Comparison of ENCODE assay signal across 10 cellular contexts in the genomic region with DNA sequence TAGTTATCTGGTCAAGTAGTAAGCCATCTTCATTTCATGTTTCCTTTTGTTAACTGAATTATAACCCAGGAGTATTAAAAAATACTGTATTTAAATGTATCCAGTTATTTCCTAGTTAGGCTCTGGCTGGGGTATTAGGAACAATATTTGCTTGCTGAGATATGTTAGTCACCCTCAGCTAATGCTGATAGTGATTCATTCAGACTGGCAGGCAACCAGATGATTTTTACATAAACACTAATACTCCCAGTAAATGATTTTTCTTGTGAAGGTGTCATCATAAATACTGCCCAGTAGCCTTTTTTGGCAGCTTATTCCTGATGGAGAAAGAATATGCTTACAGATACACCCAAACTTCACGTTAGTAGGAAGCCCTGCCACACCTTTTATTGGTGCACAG. TPM values are rescaled to one million over a fixed set of nuclear protein-coding genes. Genes with fewer than 3 reads are reported as not detected.
DNase-seq lines count a peak whose midpoint lies in the region; ATAC-seq, FAIRE-seq and TF ChIP-seq lines count a peak whose summit lies in the region.
"Had no signal": no experiment of that assay in that cellular context is flagged by ENCODE, and none has a peak within 500 bp of the region (broad histone marks: within the 10 kb centered on the region; RNA-seq: fewer than 3 reads in every experiment).

No MANE protein-coding gene starts in this region.

- H3K4me1 ChIP-seq in A549 (peaks cover 48% of the 10 kb centered on the region), Loucy (ENCODE audit: insufficient read depth, low read length, poor library complexity, severe bottlenecking) (peaks cover 51% of the 10 kb centered on the region), muscle layer of colon (ENCODE audit: insufficient read depth, low read length) (peaks cover 45% of the 10 kb centered on the region), A673 (ENCODE audit: insufficient read depth, low read length, poor library complexity, severe bottlenecking) (peaks cover 19% of the 10 kb centered on the region)
- H3K4me1 ChIP-seq: Caco-2 had no signal

- H3K36me3 ChIP-seq in Loucy (ENCODE audit: insufficient read depth, low read length) = peaks cover 41% of the 10 kb centered on the region
- peaks cover 16% of the 10 kb centered on the region for H3K36me3 ChIP-seq in muscle layer of colon (ENCODE audit: insufficient read depth, low read length)
- peaks cover 51% of the 10 kb centered on the region for H3K36me3 ChIP-seq in A673 (ENCODE audit: insufficient read depth, low read length, poor library complexity, severe bottlenecking)

- peaks cover 98% of the 10 kb centered on the region for H3K79me2 ChIP-seq in Loucy (ENCODE audit: insufficient read depth, low read length)

- no TSS peak for BruUV-seq in A673 (replicated peaks; lab: Mats Ljungman, UMichigan)

- TF ChIP-seq CTCF in A549 (IDR thresholded peaks at IDR 0.05) (no peak), Loucy (conservative IDR thresholded peaks at IDR 0.05; ENCODE audit: low read length) (no peak), coronary artery (IDR thresholded peaks at IDR 0.05) (no peak), A673 (conservative IDR thresholded peaks at IDR 0.05; ENCODE audit: low read depth, low read length) (no peak; the same call in 1 of the 2 replicates)

- CTCF ChIA-PET in A549 (lab: Yijun Ruan, JAX) = interaction anchor here (0.7 to 10.2 kb wide), 3 partner anchors 16 to 287 kb away, joined by 3 to 76 read pairs (median 4); no protein-coding TSS in a partner anchor
- CTCF ChIA-PET in A673 (lab: Charles Lee) = interaction anchor here (0.6 kb wide), 1 partner anchor 252 kb away, joined by 4 read pairs; no protein-coding TSS in a partner anchor

- H3K4me3 ChIP-seq in A549 (peak overlapping the region; percentile 18; the same call in 1 of the 3 replicates), Loucy (ENCODE audit: low read length, poor library complexity, severe bottlenecking) (no peak overlapping the region), coronary artery (peak overlapping the region; percentile 51), muscle layer of colon (ENCODE audit: low read depth in 1 of 2, low read length in 2 of 2) (no peak overlapping the region), A673 (ENCODE audit: low read depth, low read length, poor library complexity, severe bottlenecking) (no peak overlapping the region)

- no peaks in the 10 kb centered on the region for H3K27me3 ChIP-seq in Loucy (ENCODE audit: insufficient read depth, low read length, poor library complexity, severe bottlenecking)
- no peaks in the 10 kb centered on the region for H3K27me3 ChIP-seq in muscle layer of colon (ENCODE audit: control insufficient read depth in 1 of 2, insufficient read depth in 2 of 2, low read length in 2 of 2)
- no peaks in the 10 kb centered on the region for H3K27me3 ChIP-seq in A673 (replicated peaks; ENCODE audit: insufficient read depth, low read depth, low read length, poor library complexity)

- H3K27ac ChIP-seq in A549 (peak overlapping the region in 1 of 2 experiments; percentile 69; a peak in 2 of 6 replicates), coronary artery (peak overlapping the region; percentile 74 to 91), muscle layer of colon (ENCODE audit: low read depth, low read length) (peak overlapping the region; percentile 3), A673 (ENCODE audit: low read depth, low read length, poor library complexity, severe bottlenecking) (no peak overlapping the region)

- H3K9me3 ChIP-seq in A549 = no peaks in the 10 kb centered on the region
- no peaks in the 10 kb centered on the region for H3K9me3 ChIP-seq in Loucy (ENCODE audit: insufficient read depth, low read depth, low read length)
- no peaks in the 10 kb centered on the region for H3K9me3 ChIP-seq in muscle layer of colon (ENCODE audit: low read length)
- no peaks in the 10 kb centered on the region for H3K9me3 ChIP-seq in A673 (ENCODE audit: low read depth, low read length, poor library complexity, severe bottlenecking)
- H3K9me3 ChIP-seq: Caco-2 had no signal

- no peak for TF ChIP-seq RAD21 in A549 (conservative IDR thresholded peaks at IDR 0.05 in 1 of 2, IDR thresholded peaks at IDR 0.05 in 1 of 2)

- no peak overlapping the region for H2AFZ ChIP-seq in Loucy (ENCODE audit: low read length)

- TF ChIP-seq POLR2A in A549 (IDR thresholded peaks at IDR 0.05; ENCODE audit: low read length) = no peak

- no peak for TF ChIP-seq EP300 in A549 (IDR thresholded peaks at IDR 0.05)

- intact Hi-C loops in A673 (cut with micrococcal nuclease; ENCODE audit: unreplicated experiment) = no loop called here

- H3K9me2 ChIP-seq in Loucy (replicated peaks; ENCODE audit: low read depth, low read length) = no peaks in the 10 kb centered on the region

- peaks cover 91% of the 10 kb centered on the region for H4K20me1 ChIP-seq in Loucy (ENCODE audit: insufficient read depth, low read length, poor library complexity, severe bottlenecking)

- 11% methylated on average over 1 of the region's 1 CpG for WGBS in A549 (ENCODE audit: missing lambda C conversion rate)

- POLR2A ChIA-PET in A549 (lab: Yijun Ruan, JAX) = no interaction called here
- POLR2A ChIA-PET in A673 (lab: Charles Lee; ENCODE audit: low non-redundant PET) = no interaction called here

- no peak for FAIRE-seq in A549 (lab: Jason Lieb, UNC)

- H3K9ac ChIP-seq in Loucy (ENCODE audit: low read depth, low read length, poor library complexity, severe bottlenecking) = peak overlapping the region; percentile 7
- H3K9ac ChIP-seq in muscle layer of colon (ENCODE audit: low read length) = no peak overlapping the region

- H3K4me2 ChIP-seq in A549 (peak overlapping the region; percentile 67), Loucy (ENCODE audit: low read depth, low read length, poor library complexity, severe bottlenecking) (peak overlapping the region; percentile 45)

- DNase-seq in A549 (ENCODE audit: low read depth in 1 of 2, low spot score in 1 of 2) (peak in 1 of 2 experiments; percentile 28), coronary artery (ENCODE audit: low spot score) (no peak), SIG-M5 (lab: John Stamatoyannopoulos, UW) (no peak), inferior parietal cortex (ENCODE audit: extremely low spot score) (no peak), A673 (ENCODE audit: low spot score) (no peak)
- DNase-seq: Caco-2, NCI-H2029 had no signal

- H3F3A ChIP-seq in Loucy (ENCODE audit: low read depth) = peaks cover 3% of the 10 kb centered on the region; the same call in 1 of the 2 replicates

- ATAC-seq in A549 (peak; percentile 73 to 75; a peak in 5 of 6 replicates), HG02870 (IDR thresholded peaks at IDR 0.05; ENCODE audit: unreplicated experiment) (no peak)

TF ChIP-seq in A549, 52 proteins besides CTCF, POLR2A, EP300 and RAD21:
- TF ChIP-seq JUNB (IDR thresholded peaks at IDR 0.05) (0 out of 2 replicates have a peak, but pooled peaks have one; percentile 14), HOXA7 (CRISPR knock-in tag; IDR thresholded peaks at IDR 0.05) (no peak), FOSL2 (IDR thresholded peaks at IDR 0.05) (no peak; the same call in 1 of the 2 replicates), FOSL2 (CRISPR knock-in tag; IDR thresholded peaks at IDR 0.05) (peak; percentile 68)

RNA-seq across cellular contexts. Expression of a gene that starts 8.1 kb away (rescaled TPM):
- polyA plus RNA-seq in A549 (2011; rRNA removed) = 113 and 137 TPM in 2 replicates
- 110 and 125 TPM in 2 replicates for polyA plus RNA-seq in A549 (2012; cell fraction: cytosol; rRNA removed)
- 45.7 and 49.0 TPM in 2 replicates for polyA plus RNA-seq in A549 (2012; cell fraction: nucleus; rRNA removed)
- polyA plus RNA-seq in A549 (2017; fragmentation: RNase III; extraction: RNeasy Plus Mini Kit Qiagen cat#74134 plus additional on column Dnase treatment) = 91.9 to 102 TPM (median 97.5 TPM) in 3 replicates
- 62.2 and 63.2 TPM in 2 replicates for polyA minus RNA-seq in A549 (2011; rRNA and poly(A)+ RNA removed)
- total RNA-seq in A673 (2021) = 161 and 177 TPM in 2 replicates

Comparison
In these comparisons a context has a peak if more than half of its experiments do, and no peak if none do; other contexts are left out.
1. H3K4me3 ChIP-seq: peak in A549 (single experiment) and coronary artery (single experiment); none in Loucy (single experiment), muscle layer of colon (0 of 2) and A673 (single experiment).